1 cellular context compared by ENCODE assay signal in the genomic region with DNA sequence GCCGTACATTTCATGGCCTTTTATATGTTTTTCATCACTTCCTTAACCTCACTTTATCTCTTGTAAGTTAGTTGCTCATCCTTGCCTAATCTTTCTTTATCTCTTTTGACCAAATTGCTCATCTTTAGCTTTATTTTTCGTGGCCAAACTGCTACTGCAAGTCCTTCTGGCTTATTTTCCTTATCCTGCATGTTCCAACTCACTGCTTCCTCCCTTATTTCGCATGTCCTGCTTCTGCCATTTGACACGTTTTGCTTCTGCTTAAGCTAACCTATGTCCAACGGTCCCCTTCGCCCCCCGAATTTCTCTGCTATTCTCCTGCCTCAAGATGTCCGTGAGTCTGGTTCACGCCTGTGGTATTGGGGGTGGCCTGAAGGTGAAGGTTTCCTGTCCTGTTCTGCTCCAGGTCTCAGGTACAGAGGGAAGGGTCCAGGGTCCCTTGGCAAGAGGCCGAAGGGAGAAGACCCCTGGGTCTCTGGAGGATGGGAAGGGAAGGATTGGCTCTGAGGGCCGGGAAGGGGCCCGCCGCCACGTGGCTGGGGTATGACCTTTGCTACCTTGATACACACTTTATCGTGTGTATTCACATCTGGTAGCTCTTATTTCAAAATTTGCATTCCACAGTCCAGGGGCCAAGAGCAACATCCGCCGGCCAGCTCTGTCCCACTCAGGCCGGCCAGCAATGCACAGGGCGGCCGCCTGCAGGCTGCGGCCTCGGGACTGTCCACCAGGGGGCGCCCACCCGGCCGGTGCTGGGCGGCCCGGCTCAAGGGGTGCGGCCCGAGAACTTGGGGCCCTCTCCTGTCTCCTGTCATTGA.
TF ChIP-seq lines count a peak whose summit lies in the region.

No MANE protein-coding gene starts in this region.

TF ChIP-seq in SK-N-SH, 30 proteins besides CTCF, POLR2A, EP300 and RAD21 (continued from another document):
- TF ChIP-seq RCOR1 (IDR thresholded peaks at IDR 0.05; ENCODE audit: low read length) = no peak
- no peak for TF ChIP-seq FOXM1 (IDR thresholded peaks at IDR 0.05; ENCODE audit: low read depth)
TF ChIP-seq in SK-N-SH: peak in this region for 2.
